In the genomic region with DNA sequence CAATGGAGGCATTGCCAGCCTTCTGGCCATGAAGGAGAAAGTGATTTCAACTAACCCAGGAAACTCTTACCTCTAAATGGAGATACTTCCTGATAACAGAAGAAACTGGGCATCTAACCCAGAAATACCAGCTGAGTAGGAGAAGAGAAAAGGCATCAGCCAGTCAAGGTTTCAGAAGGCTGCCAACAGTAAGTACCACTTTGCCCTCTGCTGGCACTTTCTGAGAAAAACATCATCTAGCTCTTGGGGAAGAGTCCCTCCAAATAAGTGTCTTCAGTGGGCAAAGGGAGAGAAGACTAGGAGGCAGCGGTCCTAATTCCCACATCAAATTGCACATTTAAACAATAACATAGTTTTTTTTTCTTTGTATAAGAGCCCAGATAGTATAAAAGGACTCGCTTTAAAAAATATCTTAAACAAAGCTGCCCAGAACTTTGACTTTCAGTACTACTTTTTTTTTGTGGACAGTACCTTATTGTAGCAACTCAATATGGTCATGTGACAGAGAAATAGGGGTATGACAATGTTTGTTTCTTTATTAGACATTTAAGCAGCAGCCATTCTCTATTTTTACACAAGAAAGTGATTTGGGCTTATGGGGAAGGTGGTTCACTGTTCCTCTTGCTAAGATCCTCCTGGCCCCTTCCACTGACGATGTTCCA, we compare ENCODE assay signal across 8 cellular contexts.
DNase-seq lines count a peak whose midpoint lies in the region; ATAC-seq and TF ChIP-seq lines count a peak whose summit lies in the region.

No MANE protein-coding gene starts in this region.

- H3K27ac Mint-ChIP-seq in activated naive CD8-positive, alpha-beta T cell treated with anti-CD3 and anti-CD28 coated beads, Interleukin-2, amount 50 U/mL, for 24 hours, result no peak overlapping the region
- no peak overlapping the region for H3K27ac Mint-ChIP-seq in activated naive CD8-positive, alpha-beta T cell treated with anti-CD3 and anti-CD28 coated beads for 36 hours
- peak overlapping the region in 1 of 3 experiments; percentile 43; a peak in 1 of 7 replicates for H3K27ac Mint-ChIP-seq in H9

- no peak overlapping the region for H3K27ac ChIP-seq in H9 (ENCODE audit: insufficient read length, low read depth, low read length)
- no peak overlapping the region for H3K27ac ChIP-seq in parathyroid adenoma

- no peak overlapping the region for H3K56ac ChIP-seq in H9 (ENCODE audit: insufficient read length, low read depth, low read length)

- no peak overlapping the region for H4K8ac ChIP-seq in H9 (replicated peaks; ENCODE audit: insufficient read length, low read depth, low read length)

- H3K14ac ChIP-seq in H9 (ENCODE audit: insufficient read depth, low read length), result no peak overlapping the region

- H3K9me3 ChIP-seq in H9 (ENCODE audit: control insufficient read depth, low read depth, low read length) (no peaks in the 10 kb centered on the region), parathyroid adenoma (ENCODE audit: control insufficient read depth, low read length) (no peaks in the 10 kb centered on the region)

- H2BK20ac ChIP-seq in H9 (ENCODE audit: low read depth, low read length, poor library complexity, severe bottlenecking), result no peak overlapping the region

- H2BK5ac ChIP-seq in H9 (ENCODE audit: insufficient read length, low read length), result no peak overlapping the region

- WGBS in H9 (ENCODE audit: extremely low coverage, insufficient read length, low lambda C conversion rate), result no CpG with 5 or more reads among the region's 3 CpGs

- H2AFZ ChIP-seq in H9 (ENCODE audit: low read length) (no peak overlapping the region), parathyroid adenoma (no peak overlapping the region)

- peak; percentile 9 for DNase-seq in activated naive CD8-positive, alpha-beta T cell treated with anti-CD3 and anti-CD28 coated beads, Interleukin-2, amount 50 U/mL, for 24 hours
- DNase-seq in activated naive CD8-positive, alpha-beta T cell treated with anti-CD3 and anti-CD28 coated beads for 36 hours, result no peak
- DNase-seq in H9 (peak; percentile 56), LHCN-M2 (ENCODE audit: low read depth) (peak; percentile 66), SHP77 (lab: John Stamatoyannopoulos, UW) (peak; percentile 25 to 49), fibroblast of pulmonary artery (ENCODE audit: low read depth) (peak; percentile 81)
- no peak for DNase-seq in stimulated activated naive CD4-positive, alpha-beta T cell (lab: John Stamatoyannopoulos, UW)

- no peak overlapping the region for H4K5ac ChIP-seq in H9 (ENCODE audit: insufficient read length, low read depth, low read length)

- H3K4ac ChIP-seq in H9 (ENCODE audit: low read depth, low read length), result no peak overlapping the region

- H3K4me1 Mint-ChIP-seq in activated naive CD8-positive, alpha-beta T cell treated with anti-CD3 and anti-CD28 coated beads, Interleukin-2, amount 50 U/mL, for 24 hours, result no peaks in the 10 kb centered on the region
- no peaks in the 10 kb centered on the region for H3K4me1 Mint-ChIP-seq in activated naive CD8-positive, alpha-beta T cell treated with anti-CD3 and anti-CD28 coated beads for 36 hours
- H3K4me1 Mint-ChIP-seq in H9, result peaks cover 0 to 4% of the 10 kb centered on the region in 2 experiments; a peak in 2 of 4 replicates

- peaks cover 2% of the 10 kb centered on the region for H3K27me3 Mint-ChIP-seq in activated naive CD8-positive, alpha-beta T cell treated with anti-CD3 and anti-CD28 coated beads, Interleukin-2, amount 50 U/mL, for 24 hours
- peaks cover 9% of the 10 kb centered on the region for H3K27me3 Mint-ChIP-seq in activated naive CD8-positive, alpha-beta T cell treated with anti-CD3 and anti-CD28 coated beads for 36 hours
- no peaks in the 10 kb centered on the region for H3K27me3 Mint-ChIP-seq in H9 (ENCODE audit: low read depth)

- H3K36me3 Mint-ChIP-seq in activated naive CD8-positive, alpha-beta T cell treated with anti-CD3 and anti-CD28 coated beads, Interleukin-2, amount 50 U/mL, for 24 hours (ENCODE audit: low read depth), result no peaks in the 10 kb centered on the region
- no peaks in the 10 kb centered on the region for H3K36me3 Mint-ChIP-seq in activated naive CD8-positive, alpha-beta T cell treated with anti-CD3 and anti-CD28 coated beads for 36 hours
- peaks cover 7 to 53% (median 20%) of the 10 kb centered on the region in 3 experiments; a peak in 5 of 7 replicates for H3K36me3 Mint-ChIP-seq in H9 (ENCODE audit: insufficient read depth in 1 of 3, low read depth in 3 of 3)

- H3K36me3 ChIP-seq in parathyroid adenoma (ENCODE audit: control insufficient read depth, insufficient read depth, low read length), result no peaks in the 10 kb centered on the region

- TF ChIP-seq CTCF in H9 (conservative IDR thresholded peaks at IDR 0.05) (peak; percentile 77), fibroblast of pulmonary artery (IDR thresholded peaks at IDR 0.05; ENCODE audit: low read length, missing control alignments) (peak; percentile 80), parathyroid adenoma (IDR thresholded peaks at IDR 0.05) (peak; percentile 27)

- no peak overlapping the region for H3K4me2 ChIP-seq in H9 (ENCODE audit: insufficient read depth, insufficient read length, low read length)
- H3K4me2 ChIP-seq in parathyroid adenoma (ENCODE audit: low read length), result no peak overlapping the region

- H2BK120ac ChIP-seq in H9 (ENCODE audit: low read depth, low read length, poor library complexity, severe bottlenecking), result no peak overlapping the region

- no peaks in the 10 kb centered on the region for H3K79me1 ChIP-seq in H9 (ENCODE audit: insufficient read depth, low read depth, low read length, poor library complexity, severe bottlenecking)

- H3K79me2 ChIP-seq in H9 (ENCODE audit: insufficient read depth, low read length), result no peaks in the 10 kb centered on the region
- no peaks in the 10 kb centered on the region for H3K79me2 ChIP-seq in parathyroid adenoma

- no peak overlapping the region for H2AK5ac ChIP-seq in H9 (ENCODE audit: insufficient read length, low read length)

- no peak overlapping the region for H3K9ac ChIP-seq in H9 (ENCODE audit: extremely low read depth, insufficient read length, low read length)
- H3K9ac ChIP-seq in parathyroid adenoma, result no peak overlapping the region

- no peaks in the 10 kb centered on the region for H3K4me1 ChIP-seq in H9 (ENCODE audit: insufficient read depth, low read length)
- H3K4me1 ChIP-seq in parathyroid adenoma, result no peaks in the 10 kb centered on the region

- no peak overlapping the region for H3K18ac ChIP-seq in H9 (ENCODE audit: insufficient read length, low read depth, low read length)

- no peaks in the 10 kb centered on the region for H3K23me2 ChIP-seq in H9 (ENCODE audit: insufficient read length, low read depth, low read length, poor library complexity, severe bottlenecking)

- no peak overlapping the region for H4K91ac ChIP-seq in H9 (ENCODE audit: insufficient read length, low read depth, low read length)

- no peak overlapping the region for H3K4me3 ChIP-seq in fibroblast of pulmonary artery (replicated peaks; ENCODE audit: low read depth, low read length)
- H3K4me3 ChIP-seq in parathyroid adenoma (ENCODE audit: low read depth, low read length), result no peak overlapping the region

- H4K20me1 ChIP-seq in H9 (ENCODE audit: control insufficient read depth, insufficient read depth, insufficient read length), result no peaks in the 10 kb centered on the region

- H3T11ph ChIP-seq in H9 (ENCODE audit: low read length), result no peak overlapping the region

- no peaks in the 10 kb centered on the region for H3K27me3 ChIP-seq in H9 (ENCODE audit: insufficient read depth, low read length)
- no peaks in the 10 kb centered on the region for H3K27me3 ChIP-seq in parathyroid adenoma (ENCODE audit: control insufficient read depth, insufficient read depth, low read length)

- no peaks in the 10 kb centered on the region for H3K9me3 Mint-ChIP-seq in activated naive CD8-positive, alpha-beta T cell treated with anti-CD3 and anti-CD28 coated beads, Interleukin-2, amount 50 U/mL, for 24 hours
- no peaks in the 10 kb centered on the region for H3K9me3 Mint-ChIP-seq in activated naive CD8-positive, alpha-beta T cell treated with anti-CD3 and anti-CD28 coated beads for 36 hours
- H3K9me3 Mint-ChIP-seq in H9, result no peaks in the 10 kb centered on the region

- H3K4me3 Mint-ChIP-seq in activated naive CD8-positive, alpha-beta T cell treated with anti-CD3 and anti-CD28 coated beads, Interleukin-2, amount 50 U/mL, for 24 hours, result no peak overlapping the region
- no peak overlapping the region for H3K4me3 Mint-ChIP-seq in activated naive CD8-positive, alpha-beta T cell treated with anti-CD3 and anti-CD28 coated beads for 36 hours
- no peak overlapping the region for H3K4me3 Mint-ChIP-seq in H9

- no peak overlapping the region for H3K23ac ChIP-seq in H9 (ENCODE audit: insufficient read length, low read depth, low read length)

- H2BK15ac ChIP-seq in H9 (ENCODE audit: low read depth, low read length), result no peak overlapping the region

- no peak overlapping the region for H2BK12ac ChIP-seq in H9 (ENCODE audit: insufficient read length, low read depth, low read length)

- peak; percentile 33 for ATAC-seq in activated naive CD8-positive, alpha-beta T cell treated with anti-CD3 and anti-CD28 coated beads, Interleukin-2, amount 50 U/mL, for 24 hours

Comparison
In these comparisons a context has a peak if more than half of its experiments do, and no peak if none do; other contexts are left out.
1. DNase-seq: peak in activated naive CD8-positive, alpha-beta T cell treated with anti-CD3 and anti-CD28 coated beads, Interleukin-2, amount 50 U/mL, for 24 hours (single experiment), H9 (single experiment), LHCN-M2 (single experiment), SHP77 (2 of 2) and fibroblast of pulmonary artery (single experiment); none in activated naive CD8-positive, alpha-beta T cell treated with anti-CD3 and anti-CD28 coated beads for 36 hours (single experiment) and stimulated activated naive CD4-positive, alpha-beta T cell (0 of 6).
2. CTCF ChIP-seq: peak in every context shown above with its lines; median percentile 80 in fibroblast of pulmonary artery; 77 in H9; 27 in parathyroid adenoma.